In genomic region chr19:3396881-3397265, GRCh38 we compare ENCODE assay signal across 1 cellular context.
TF ChIP-seq lines count a peak whose summit lies in the region.

No MANE protein-coding gene starts in this region.

TF ChIP-seq in H1, 55 proteins besides CTCF, POLR2A, EP300 and RAD21:
- TF ChIP-seq MAFK (IDR thresholded peaks at IDR 0.05; ENCODE audit: low read depth, low read length): no peak
- TF ChIP-seq JUND (IDR thresholded peaks at IDR 0.05; ENCODE audit: low read length): no peak
- no peak for TF ChIP-seq FOSL1 (IDR thresholded peaks at IDR 0.05; ENCODE audit: insufficient read depth, low read depth, low read length)
- no peak for TF ChIP-seq SP2 (IDR thresholded peaks at IDR 0.05; ENCODE audit: low read length)
